In genomic region chr5:154196955-154197652, GRCh38 we compare ENCODE assay signal across 7 cellular contexts. TPM values are rescaled to one million over a fixed set of nuclear protein-coding genes. Genes with fewer than 3 reads are reported as not detected.
DNase-seq lines count a peak whose midpoint lies in the region; ATAC-seq and TF ChIP-seq lines count a peak whose summit lies in the region.

No MANE protein-coding gene starts in this region.

- H3K4me3 Mint-ChIP-seq in WTC11 = no peak overlapping the region
- no peak overlapping the region for H3K4me3 Mint-ChIP-seq in mesothelial cell of epicardium

- H3K27me3 Mint-ChIP-seq in WTC11 (ENCODE audit: low read depth) = peaks cover 5% of the 10 kb centered on the region
- H3K27me3 Mint-ChIP-seq in mesothelial cell of epicardium (ENCODE audit: low read depth) = peaks cover 42% of the 10 kb centered on the region

- DNase-seq in DMS53 treated with DMSO at 0.1 percent for 48 hours (lab: John Stamatoyannopoulos, UW; ENCODE audit: unreplicated experiment) = peak; percentile 60
- no peak for DNase-seq in HFF-Myc (ENCODE audit: extremely low read depth, low read depth)
- no peak for DNase-seq in WTC11 (ENCODE audit: low spot score)
- no peak for DNase-seq in right cardiac atrium
- DNase-seq in transverse colon = no peak
- DNase-seq in mesothelial cell of epicardium (ENCODE audit: low spot score in 2 of 2, unreplicated experiment in 2 of 2) = no peak

- ATAC-seq in WTC11 (peak; percentile 34), right cardiac atrium (peak; percentile 56 to 61), gastroesophageal sphincter (no peak)

- no peaks in the 10 kb centered on the region for H3K9me3 ChIP-seq in right cardiac atrium (ENCODE audit: control insufficient read depth, low read length)
- H3K9me3 ChIP-seq in transverse colon = no peaks in the 10 kb centered on the region
- no peaks in the 10 kb centered on the region for H3K9me3 ChIP-seq in gastroesophageal sphincter

- 0 out of 2 replicates have a peak, but pooled peaks cover 2% of the 10 kb centered on the region for H3K36me3 Mint-ChIP-seq in WTC11
- no peaks in the 10 kb centered on the region for H3K36me3 Mint-ChIP-seq in mesothelial cell of epicardium

- H3K4me3 ChIP-seq in HFF-Myc (replicated peaks; ENCODE audit: low read depth, low read length) = no peak overlapping the region
- H3K4me3 ChIP-seq in right cardiac atrium (ENCODE audit: low read length) = no peak overlapping the region
- H3K4me3 ChIP-seq in transverse colon = no peak overlapping the region
- H3K4me3 ChIP-seq in gastroesophageal sphincter = no peak overlapping the region

- H3K4me1 ChIP-seq in right cardiac atrium (ENCODE audit: control insufficient read depth, insufficient read depth, low read length) = peaks cover 8% of the 10 kb centered on the region
- H3K4me1 ChIP-seq in transverse colon = peaks cover 5 to 40% (median 20%) of the 10 kb centered on the region in 4 donors
- peaks cover 0 to 68% (median 37%) of the 10 kb centered on the region in 3 donors for H3K4me1 ChIP-seq in gastroesophageal sphincter

- TF ChIP-seq CTCF in HFF-Myc (IDR thresholded peaks at IDR 0.05; ENCODE audit: low read depth, low read length, missing control alignments) (peak; percentile 19), WTC11 (IDR thresholded peaks at IDR 0.05) (no peak), transverse colon (IDR thresholded peaks at IDR 0.05) (peak in 1 of 5 experiments; percentile 33), gastroesophageal sphincter (IDR thresholded peaks at IDR 0.05) (no peak), mesothelial cell of epicardium (IDR thresholded peaks at IDR 0.05; ENCODE audit: unreplicated experiment) (no peak)

- WGBS in right cardiac atrium = 15% methylated on average over 8 of the region's 8 CpGs
- 19 to 32% methylated on average over 4 to 8 of the region's 8 CpGs for WGBS in transverse colon (ENCODE audit: low coverage in 1 of 2), 2 donors
- 32 to 56% methylated on average over 6 to 8 of the region's 8 CpGs for WGBS in gastroesophageal sphincter (ENCODE audit: low coverage in 1 of 2), 2 donors

- H3K27me3 ChIP-seq in right cardiac atrium (ENCODE audit: control insufficient read depth, insufficient read depth) (no peaks in the 10 kb centered on the region), transverse colon (no peaks in the 10 kb centered on the region), gastroesophageal sphincter (no peaks in the 10 kb centered on the region)

- H3K36me3 ChIP-seq in transverse colon = no peaks in the 10 kb centered on the region
- peaks cover 0 to 12% of the 10 kb centered on the region in 2 donors for H3K36me3 ChIP-seq in gastroesophageal sphincter

- H3K4me1 Mint-ChIP-seq in WTC11 (peaks cover 68% of the 10 kb centered on the region), mesothelial cell of epicardium (peaks cover 32% of the 10 kb centered on the region)

- intact Hi-C loops in right cardiac atrium (cut with DNase I) (loop anchor here in 1 of 4 donors (10.0 kb wide), 1 partner anchor 208 kb away; no protein-coding TSS in a partner anchor), transverse colon (cut with DNase I; ENCODE audit: low total_unique reads) (no loop called here)

- no peak for TF ChIP-seq POLR2A in transverse colon (IDR thresholded peaks at IDR 0.05)
- no peak for TF ChIP-seq POLR2A in gastroesophageal sphincter (IDR thresholded peaks at IDR 0.05)

- no peak overlapping the region for H3K27ac Mint-ChIP-seq in WTC11
- no peak overlapping the region for H3K27ac Mint-ChIP-seq in mesothelial cell of epicardium

- H3K9me3 Mint-ChIP-seq in WTC11 (no peaks in the 10 kb centered on the region), mesothelial cell of epicardium (no peaks in the 10 kb centered on the region)

- in situ Hi-C loops in transverse colon (cut with MboI; ENCODE audit: low pct_ligation_motif_present in 1 of 4, low pct_unique_long_range_greater_than_20kb in 1 of 4, low sequenced_read_pairs in 3 of 4) = loop anchor here in 2 of 4 donors (25.0 kb wide), 1 partner anchor 215 kb away; no protein-coding TSS in a partner anchor

- no peak overlapping the region for H3K27ac ChIP-seq in right cardiac atrium (ENCODE audit: low read length)
- H3K27ac ChIP-seq in transverse colon = peak overlapping the region; percentile 1 to 34 (median 27)
- no peak overlapping the region for H3K27ac ChIP-seq in gastroesophageal sphincter

- CTCF ChIA-PET in WTC11 (lab: Charles Lee) = interaction anchor here (0.6 to 4.2 kb wide), 21 partner anchors 8 to 222 kb away, joined by 3 to 84 read pairs (median 4); no protein-coding TSS in a partner anchor

- TF ChIP-seq EP300 in transverse colon (IDR thresholded peaks at IDR 0.05; ENCODE audit: low read depth) (no peak), gastroesophageal sphincter (IDR thresholded peaks at IDR 0.05) (no peak)

- POLR2A ChIA-PET in WTC11 (lab: Charles Lee) = no interaction called here

TF ChIP-seq in WTC11, 78 proteins besides CTCF, POLR2A, EP300 and RAD21 (continues in another document):
- TF ChIP-seq IRF2 (CRISPR knock-in tag; IDR thresholded peaks at IDR 0.05; ENCODE audit: borderline replicate concordance, low read depth) (no peak), ZNF281 (CRISPR knock-in tag; IDR thresholded peaks at IDR 0.05) (no peak), ZNF263 (CRISPR knock-in tag; IDR thresholded peaks at IDR 0.05; ENCODE audit: low read depth) (no peak), ATF1 (CRISPR knock-in tag; IDR thresholded peaks at IDR 0.05) (no peak), ZBTB21 (CRISPR knock-in tag; IDR thresholded peaks at IDR 0.05; ENCODE audit: borderline replicate concordance) (no peak), ATF6 (CRISPR knock-in tag; IDR thresholded peaks at IDR 0.05) (no peak)
- TF ChIP-seq, protein P1, sequence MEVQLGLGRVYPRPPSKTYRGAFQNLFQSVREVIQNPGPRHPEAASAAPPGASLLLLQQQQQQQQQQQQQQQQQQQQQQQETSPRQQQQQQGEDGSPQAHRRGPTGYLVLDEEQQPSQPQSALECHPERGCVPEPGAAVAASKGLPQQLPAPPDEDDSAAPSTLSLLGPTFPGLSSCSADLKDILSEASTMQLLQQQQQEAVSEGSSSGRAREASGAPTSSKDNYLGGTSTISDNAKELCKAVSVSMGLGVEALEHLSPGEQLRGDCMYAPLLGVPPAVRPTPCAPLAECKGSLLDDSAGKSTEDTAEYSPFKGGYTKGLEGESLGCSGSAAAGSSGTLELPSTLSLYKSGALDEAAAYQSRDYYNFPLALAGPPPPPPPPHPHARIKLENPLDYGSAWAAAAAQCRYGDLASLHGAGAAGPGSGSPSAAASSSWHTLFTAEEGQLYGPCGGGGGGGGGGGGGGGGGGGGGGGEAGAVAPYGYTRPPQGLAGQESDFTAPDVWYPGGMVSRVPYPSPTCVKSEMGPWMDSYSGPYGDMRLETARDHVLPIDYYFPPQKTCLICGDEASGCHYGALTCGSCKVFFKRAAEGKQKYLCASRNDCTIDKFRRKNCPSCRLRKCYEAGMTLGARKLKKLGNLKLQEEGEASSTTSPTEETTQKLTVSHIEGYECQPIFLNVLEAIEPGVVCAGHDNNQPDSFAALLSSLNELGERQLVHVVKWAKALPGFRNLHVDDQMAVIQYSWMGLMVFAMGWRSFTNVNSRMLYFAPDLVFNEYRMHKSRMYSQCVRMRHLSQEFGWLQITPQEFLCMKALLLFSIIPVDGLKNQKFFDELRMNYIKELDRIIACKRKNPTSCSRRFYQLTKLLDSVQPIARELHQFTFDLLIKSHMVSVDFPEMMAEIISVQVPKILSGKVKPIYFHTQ (CRISPR knock-in tag; IDR thresholded peaks at IDR 0.05) = no peak

RNA-seq across cellular contexts. Expression of gene GALNT10, which starts 6.6 kb away (rescaled TPM):
- 15.9 to 22.9 TPM (median 17.5 TPM) in 3 replicates for total RNA-seq in WTC11 (2021)
- total RNA-seq in right cardiac atrium = 10 to 100 TPM; 12.8 to 21.7 (median 16.1) TPM
- 3.4 TPM for polyA plus RNA-seq in right cardiac atrium
- total RNA-seq in transverse colon = 100 to 1,000 TPM in 1 of 4 donors, 10 to 100 TPM in 3; 18.7 to 142 (median 39.3) TPM
- 10 to 100 TPM; 19.1 to 49.1 (median 34.0) TPM for total RNA-seq in gastroesophageal sphincter
- total RNA-seq in mesothelial cell of epicardium = 13.5 to 14.5 TPM (median 13.9 TPM) in 3 replicates

Comparison
In these comparisons a context has a peak if more than half of its experiments do, and no peak if none do; other contexts are left out.
1. H3K27ac ChIP-seq: peak in transverse colon (4 of 4); none in right cardiac atrium (single experiment) and gastroesophageal sphincter (0 of 4).